19 cellular contexts compared by ENCODE assay signal in genomic region chr9:31807574-31808256, GRCh38.
DNase-seq lines count a peak whose midpoint lies in the region; ATAC-seq and TF ChIP-seq lines count a peak whose summit lies in the region.
"Had no signal": no experiment of that assay in that cellular context is flagged by ENCODE, and none has a peak within 500 bp of the region (broad histone marks: within the 10 kb centered on the region; RNA-seq: fewer than 3 reads in every experiment).

No MANE protein-coding gene starts in this region.

- H3K9ac ChIP-seq in trophoblast cell (ENCODE audit: low read length): no peak overlapping the region

- no peak overlapping the region for H4K91ac ChIP-seq in trophoblast cell (ENCODE audit: low read depth, low read length)

- no peak overlapping the region for H3K18ac ChIP-seq in trophoblast cell (ENCODE audit: low read length)

- H3K9me3 ChIP-seq in trophoblast cell (ENCODE audit: insufficient read depth, low read depth, low read length) (no peaks in the 10 kb centered on the region), stomach (no peaks in the 10 kb centered on the region)
- H3K9me3 ChIP-seq: sigmoid colon had no signal

- H3K9me3 Mint-ChIP-seq in natural killer cell treated with Interleukin-12 subunit alpha and Interleukin-12 subunit beta and Interleukin-15 and Interleukin-18, amount 100 ng/mL, for 72 hours: peaks cover 4% of the 10 kb centered on the region
- H3K9me3 Mint-ChIP-seq: activated T-cell treated with anti-CD3 and anti-CD28 coated beads, Interleukin-2, amount 50 U/mL, for 4 hours; CD8-positive, alpha-beta T cell had no signal

- intact Hi-C loops in stomach (cut with DNase I; ENCODE audit: low total_unique reads): no loop called here

- no peak overlapping the region for H3K14ac ChIP-seq in trophoblast cell (ENCODE audit: low read length)

- H3K27me3 Mint-ChIP-seq in natural killer cell treated with Interleukin-12 subunit alpha and Interleukin-12 subunit beta and Interleukin-15 and Interleukin-18, amount 100 ng/mL, for 72 hours: no peaks in the 10 kb centered on the region

- no peak overlapping the region for H4K8ac ChIP-seq in trophoblast cell (ENCODE audit: low read depth, low read length)

- no peak for ATAC-seq in natural killer cell treated with Interleukin-12 subunit alpha and Interleukin-12 subunit beta and Interleukin-15 and Interleukin-18, amount 100 ng/mL, for 72 hours
- ATAC-seq: activated T-cell treated with anti-CD3 and anti-CD28 coated beads, Interleukin-2, amount 50 U/mL, for 4 hours; CD8-positive, alpha-beta T cell; left ventricle myocardium superior; naive thymus-derived CD4-positive, alpha-beta T cell had no signal

- H3K79me2 ChIP-seq in trophoblast cell (ENCODE audit: control insufficient read depth, insufficient read depth, low read length, poor library complexity): no peaks in the 10 kb centered on the region

- no peak overlapping the region for H4K12ac ChIP-seq in trophoblast cell (ENCODE audit: low read depth, low read length)

- peak; percentile 6 for DNase-seq in LoVo (ENCODE audit: low spot score)
- DNase-seq in cerebellar cortex (ENCODE audit: low spot score): peak; percentile 3
- peak; percentile 3 to 13 for DNase-seq in trophoblast cell
- no peak for DNase-seq in HCEC 1CT
- DNase-seq in stomach: no peak
- DNase-seq in NCI-H2029 treated with DMSO at 0.1 percent for 48 hours (lab: John Stamatoyannopoulos, UW): no peak
- DNase-seq in natural killer cell treated with Interleukin-12 subunit alpha and Interleukin-12 subunit beta and Interleukin-15 and Interleukin-18, amount 100 ng/mL, for 72 hours (ENCODE audit: low spot score): no peak
- DNase-seq: activated CD4-positive, alpha-beta T cell treated with anti-CD3 and anti-CD28 coated beads for 4 hours; activated T-cell treated with anti-CD3 and anti-CD28 coated beads, Interleukin-2, amount 50 U/mL, for 4 hours; amniotic stem cell; CD8-positive, alpha-beta T cell; hippocampal formation; left ventricle myocardium superior; naive thymus-derived CD4-positive, alpha-beta T cell; NCI-H2227 treated with DMSO at 0.1 percent for 48 hours; sigmoid colon; stimulated activated naive CD4-positive, alpha-beta T cell treated with Interleukin-2 at 50 U/mL for 16 hours had no signal

- no peak overlapping the region for H3K4ac ChIP-seq in trophoblast cell (ENCODE audit: low read depth, low read length)

- TF ChIP-seq EP300 in stomach (IDR thresholded peaks at IDR 0.05): no peak

- H3K27me3 ChIP-seq in trophoblast cell (ENCODE audit: insufficient read depth, low read length) (no peaks in the 10 kb centered on the region), stomach (no peaks in the 10 kb centered on the region)
- H3K27me3 ChIP-seq: sigmoid colon had no signal

- no peak overlapping the region for H2AK5ac ChIP-seq in trophoblast cell (ENCODE audit: low read length)

- H2BK5ac ChIP-seq in trophoblast cell (ENCODE audit: low read depth, low read length, poor library complexity): no peak overlapping the region

- no peak overlapping the region for H3K4me2 ChIP-seq in trophoblast cell (ENCODE audit: low read length)

- no peak overlapping the region for H2BK120ac ChIP-seq in trophoblast cell (ENCODE audit: insufficient read depth, low read length, poor library complexity)

- no peak overlapping the region for H2BK12ac ChIP-seq in trophoblast cell (ENCODE audit: low read length)

- WGBS in trophoblast cell (ENCODE audit: extremely low coverage, insufficient coverage, insufficient read length): no CpG with 5 or more reads among the region's 17 CpGs
- WGBS in stomach, 5 donors: 68 to 80% (median 78%) methylated on average over 17 of the region's 17 CpGs

- H3K36me3 Mint-ChIP-seq in natural killer cell treated with Interleukin-12 subunit alpha and Interleukin-12 subunit beta and Interleukin-15 and Interleukin-18, amount 100 ng/mL, for 72 hours: no peaks in the 10 kb centered on the region
- H3K36me3 Mint-ChIP-seq: CD8-positive, alpha-beta T cell had no signal

- H3K4me1 Mint-ChIP-seq in natural killer cell treated with Interleukin-12 subunit alpha and Interleukin-12 subunit beta and Interleukin-15 and Interleukin-18, amount 100 ng/mL, for 72 hours (ENCODE audit: low read depth in 2 of 2): no peaks in the 10 kb centered on the region
- H3K4me1 Mint-ChIP-seq: naive thymus-derived CD4-positive, alpha-beta T cell had no signal

- H3K4me1 ChIP-seq in trophoblast cell (ENCODE audit: control insufficient read depth in 1 of 2, insufficient read depth in 2 of 2, low read length in 2 of 2) (no peaks in the 10 kb centered on the region), stomach (no peaks in the 10 kb centered on the region)
- H3K4me1 ChIP-seq: sigmoid colon had no signal

- H3K4me3 Mint-ChIP-seq in natural killer cell treated with Interleukin-12 subunit alpha and Interleukin-12 subunit beta and Interleukin-15 and Interleukin-18, amount 100 ng/mL, for 72 hours: no peak overlapping the region
- H3K4me3 Mint-ChIP-seq: activated T-cell treated with anti-CD3 and anti-CD28 coated beads, Interleukin-2, amount 50 U/mL, for 4 hours; CD8-positive, alpha-beta T cell; naive thymus-derived CD4-positive, alpha-beta T cell had no signal

- H2AFZ ChIP-seq in trophoblast cell (ENCODE audit: insufficient read depth, low read length, poor library complexity): no peak overlapping the region

- TF ChIP-seq POLR2A in stomach (IDR thresholded peaks at IDR 0.05): no peak

- H3K27ac Mint-ChIP-seq in natural killer cell treated with Interleukin-12 subunit alpha and Interleukin-12 subunit beta and Interleukin-15 and Interleukin-18, amount 100 ng/mL, for 72 hours: no peak overlapping the region
- H3K27ac Mint-ChIP-seq: CD8-positive, alpha-beta T cell; naive thymus-derived CD4-positive, alpha-beta T cell had no signal

- H3K23ac ChIP-seq in trophoblast cell (ENCODE audit: low read length): no peak overlapping the region

- H3K4me3 ChIP-seq in trophoblast cell (ENCODE audit: low read depth, low read length) (no peak overlapping the region), stomach (no peak overlapping the region)
- H3K4me3 ChIP-seq: coronary artery, sigmoid colon had no signal

- no peaks in the 10 kb centered on the region for H3K79me1 ChIP-seq in trophoblast cell (ENCODE audit: low read length)

- H3K36me3 ChIP-seq in trophoblast cell (ENCODE audit: control insufficient read depth in 1 of 2, insufficient read depth in 2 of 2, low read length in 2 of 2) (no peaks in the 10 kb centered on the region), stomach (no peaks in the 10 kb centered on the region)
- H3K36me3 ChIP-seq: sigmoid colon had no signal

- TF ChIP-seq CTCF in GM12872 (IDR thresholded peaks at IDR 0.05; ENCODE audit: insufficient read depth, low read depth, low read length) (0 out of 3 replicates have a peak, but pooled peaks have one; percentile 25), stomach (IDR thresholded peaks at IDR 0.05) (no peak)

- no peak overlapping the region for H3K27ac ChIP-seq in trophoblast cell (ENCODE audit: low read depth, low read length)
- no peak overlapping the region for H3K27ac ChIP-seq in stomach
- H3K27ac ChIP-seq: coronary artery, sigmoid colon had no signal

Comparison
In these comparisons a context has a peak if more than half of its experiments do, and no peak if none do; other contexts are left out.
1. DNase-seq: peak in LoVo (single experiment), cerebellar cortex (single experiment) and trophoblast cell (2 of 2); none in HCEC 1CT (single experiment), stomach (single experiment), NCI-H2029 treated with DMSO at 0.1 percent for 48 hours (single experiment) and natural killer cell treated with Interleukin-12 subunit alpha and Interleukin-12 subunit beta and Interleukin-15 and Interleukin-18, amount 100 ng/mL, for 72 hours (single experiment).